In the genomic region with DNA sequence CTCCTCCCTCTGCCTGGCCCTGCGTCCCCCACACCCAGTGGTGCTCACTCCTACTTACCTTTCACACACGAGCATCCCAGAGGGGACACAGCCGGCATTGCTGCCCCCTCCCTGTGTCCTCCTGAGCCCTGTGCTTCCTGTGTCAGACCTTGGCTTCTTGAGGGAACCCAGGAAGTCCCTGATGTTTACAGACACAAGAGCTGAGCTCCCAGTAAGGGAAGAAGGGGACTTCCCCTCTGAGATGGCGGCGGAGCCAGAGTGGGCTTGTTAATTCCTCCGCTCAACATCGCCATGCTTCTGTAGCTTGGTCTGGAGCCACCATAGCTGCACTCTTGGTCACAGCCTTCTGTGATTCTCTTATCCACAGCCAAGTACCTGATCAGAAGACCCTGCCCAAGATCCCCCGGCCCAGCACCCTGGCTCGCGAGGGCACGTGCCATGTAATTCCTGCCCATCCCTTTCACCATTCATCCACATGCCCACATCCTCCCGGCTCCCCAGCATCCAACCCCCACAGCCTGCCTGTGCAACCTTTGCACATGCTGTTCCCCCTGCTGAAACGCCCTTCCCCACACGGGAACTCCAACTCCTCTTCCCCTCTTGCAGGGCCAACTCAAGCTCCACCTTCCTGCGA, we compare ENCODE assay signal across 22 cellular contexts.
DNase-seq lines count a peak whose midpoint lies in the region; ATAC-seq and TF ChIP-seq lines count a peak whose summit lies in the region.
"Had no signal": no experiment of that assay in that cellular context is flagged by ENCODE, and none has a peak within 500 bp of the region (broad histone marks: within the 10 kb centered on the region; RNA-seq: fewer than 3 reads in every experiment).

No MANE protein-coding gene starts in this region.

- H3K4me1 ChIP-seq in right cardiac atrium (ENCODE audit: control insufficient read depth, insufficient read depth, low read length) (no peaks in the 10 kb centered on the region), left ventricle myocardium inferior (no peaks in the 10 kb centered on the region), neuronal stem cell (ENCODE audit: control insufficient read depth in 2 of 2, insufficient read depth in 1 of 2, low read depth in 1 of 2, low read length in 2 of 2) (peaks cover 0 to 8% of the 10 kb centered on the region in 2 donors)

- peak overlapping the region; percentile 74 for H3K18ac ChIP-seq in neuronal stem cell (ENCODE audit: low read length)

- H2AK5ac ChIP-seq in neuronal stem cell (ENCODE audit: low read depth, low read length) = peak overlapping the region; percentile 66

- no peak overlapping the region for H2BK12ac ChIP-seq in neuronal stem cell (ENCODE audit: low read length)

- ATAC-seq in right cardiac atrium (no peak), HG03175 (IDR thresholded peaks at IDR 0.05; ENCODE audit: unreplicated experiment) (no peak), GM21737 (IDR thresholded peaks at IDR 0.05; ENCODE audit: unreplicated experiment) (no peak)
- ATAC-seq: CD8-positive, alpha-beta T cell had no signal

- H3K4me3 ChIP-seq in right cardiac atrium (ENCODE audit: low read length) = no peak overlapping the region
- no peak overlapping the region for H3K4me3 ChIP-seq in left ventricle myocardium inferior
- no peak overlapping the region for H3K4me3 ChIP-seq in neuronal stem cell (ENCODE audit: low read length in 2 of 2)
- H3K4me3 ChIP-seq: BLaER1 treated with 17β-estradiol and CSF1 and Interleukin-3, amounts not matched to agents 10 nM and 100 nM; SJSA1 had no signal

- H3K27me3 ChIP-seq in right cardiac atrium (ENCODE audit: control insufficient read depth, insufficient read depth) = no peaks in the 10 kb centered on the region
- peaks cover 77% of the 10 kb centered on the region for H3K27me3 ChIP-seq in left ventricle myocardium inferior (ENCODE audit: low read depth)
- H3K27me3 ChIP-seq in neuronal stem cell (ENCODE audit: control insufficient read depth in 3 of 3, insufficient read depth in 3 of 3, low read depth in 1 of 3, low read length in 3 of 3) = peaks cover 0 to 17% (median 0%) of the 10 kb centered on the region in 3 experiments
- H3K27me3 ChIP-seq: BLaER1 treated with 17β-estradiol and CSF1 and Interleukin-3, amounts not matched to agents 10 nM and 100 nM; SJSA1 had no signal

- peak overlapping the region; percentile 9 for H3K27ac ChIP-seq in right cardiac atrium (ENCODE audit: low read length)
- no peak overlapping the region for H3K27ac ChIP-seq in left ventricle myocardium inferior (replicated peaks)
- no peak overlapping the region for H3K27ac ChIP-seq in neuronal stem cell (replicated peaks; ENCODE audit: low read length)
- H3K27ac ChIP-seq: 22Rv1; BLaER1 treated with 17β-estradiol and CSF1 and Interleukin-3, amounts not matched to agents 10 nM and 100 nM had no signal

- H4K91ac ChIP-seq in neuronal stem cell (ENCODE audit: low read depth, low read length, poor library complexity) = no peak overlapping the region

- H2BK15ac ChIP-seq in neuronal stem cell (ENCODE audit: low read length) = no peak overlapping the region

- intact Hi-C loops in right cardiac atrium (cut with DNase I) (no loop called here), left ventricle myocardium inferior (cut with micrococcal nuclease) (no loop called here)

- no peak overlapping the region for H2BK5ac ChIP-seq in neuronal stem cell (ENCODE audit: low read length)

- H3K79me1 ChIP-seq in neuronal stem cell (ENCODE audit: low read depth, low read length) = no peaks in the 10 kb centered on the region

- no peak overlapping the region for H3K4me2 ChIP-seq in neuronal stem cell (ENCODE audit: insufficient read depth, low read length, poor library complexity, severe bottlenecking)

- H3K9me3 ChIP-seq in right cardiac atrium (ENCODE audit: control insufficient read depth, low read length) (no peaks in the 10 kb centered on the region), left ventricle myocardium inferior (replicated peaks) (peaks cover 4% of the 10 kb centered on the region), neuronal stem cell (replicated peaks in 1 of 2; ENCODE audit: control insufficient read depth in 2 of 2, insufficient read depth in 1 of 2, low read depth in 1 of 2, low read length in 2 of 2) (no peaks in the 10 kb centered on the region)
- H3K9me3 ChIP-seq: BLaER1 treated with 17β-estradiol and CSF1 and Interleukin-3, amounts not matched to agents 10 nM and 100 nM had no signal

- H3K4ac ChIP-seq in neuronal stem cell (ENCODE audit: low read length) = no peak overlapping the region

- no peak for TF ChIP-seq CTCF in left ventricle myocardium inferior (IDR thresholded peaks at IDR 0.05; ENCODE audit: borderline replicate concordance)

- H2BK120ac ChIP-seq in neuronal stem cell (ENCODE audit: low read depth, low read length) = peak overlapping the region; percentile 42

- no peak overlapping the region for H2AFZ ChIP-seq in neuronal stem cell (ENCODE audit: low read length)

- no peak overlapping the region for H3K9ac ChIP-seq in neuronal stem cell (ENCODE audit: low read depth, low read length, poor library complexity)
- H3K9ac ChIP-seq: BLaER1 treated with 17β-estradiol and CSF1 and Interleukin-3, amounts not matched to agents 10 nM and 100 nM had no signal

- no peak for DNase-seq in right cardiac atrium
- DNase-seq in left ventricle myocardium inferior = no peak
- peak; percentile 1 for DNase-seq in epidermal melanocyte (ENCODE audit: insufficient read length, low spot score)
- DNase-seq in neuronal stem cell (ENCODE audit: low spot score) = no peak
- DNase-seq in iPS-NIHi7 (ENCODE audit: extremely low spot score) = no peak
- no peak for DNase-seq in NCI-H446 treated with DMSO at 0.1 percent for 48 hours (lab: John Stamatoyannopoulos, UW)
- DNase-seq: ACHN; CD8-positive, alpha-beta T cell; KBM-7; MM.1S; NCI-H1048; NCI-H1417 treated with DMSO at 0.1 percent for 48 hours; NCI-H187 treated with DMSO at 0.1 percent for 48 hours; NCI-H2107; NCI-H2227 treated with DMSO at 0.1 percent for 48 hours; NCI-H524; NCI-H774 had no signal

- no peak overlapping the region for H3K14ac ChIP-seq in neuronal stem cell (ENCODE audit: low read length)

- H3K36me3 ChIP-seq in left ventricle myocardium inferior = no peaks in the 10 kb centered on the region
- no peaks in the 10 kb centered on the region for H3K36me3 ChIP-seq in neuronal stem cell (replicated peaks in 1 of 2; ENCODE audit: control insufficient read depth in 2 of 2, insufficient read depth in 2 of 2, low read length in 2 of 2)
- H3K36me3 ChIP-seq: BLaER1 treated with 17β-estradiol and CSF1 and Interleukin-3, amounts not matched to agents 10 nM and 100 nM; SJSA1 had no signal

- WGBS in right cardiac atrium = 80% methylated on average over 15 of the region's 15 CpGs
- WGBS in neuronal stem cell (ENCODE audit: extremely low coverage in 2 of 2, insufficient read length in 2 of 2, insufficient replicate concordance in 1 of 2), 2 donors = no CpG with 5 or more reads among the region's 15 CpGs

- no peak overlapping the region for H4K8ac ChIP-seq in neuronal stem cell (ENCODE audit: low read depth, low read length)

- H3K23ac ChIP-seq in neuronal stem cell (ENCODE audit: low read depth, low read length, poor library complexity) = peak overlapping the region; percentile 10
